In genomic region chr10:102131286-102132170, GRCh38 we compare ENCODE assay signal across 9 cellular contexts. TPM values are rescaled to one million over a fixed set of nuclear protein-coding genes. Genes with fewer than 3 reads are reported as not detected.
DNase-seq lines count a peak whose midpoint lies in the region; ATAC-seq, FAIRE-seq and TF ChIP-seq lines count a peak whose summit lies in the region.
"Had no signal": no experiment of that assay in that cellular context is flagged by ENCODE, and none has a peak within 500 bp of the region (broad histone marks: within the 10 kb centered on the region; RNA-seq: fewer than 3 reads in every experiment).

No MANE protein-coding gene starts in this region.

- TF ChIP-seq CTCF in IMR-90 (conservative IDR thresholded peaks at IDR 0.05; ENCODE audit: low read depth, low read length), result no peak
- no peak for TF ChIP-seq CTCF in astrocyte (IDR thresholded peaks at IDR 0.05; ENCODE audit: insufficient read depth, low read depth, low read length)
- TF ChIP-seq CTCF in nephron (IDR thresholded peaks at IDR 0.05; ENCODE audit: unreplicated experiment in 3 of 3), result no peak

- H4K20me1 ChIP-seq in IMR-90 (ENCODE audit: insufficient read depth, low read length) (peaks cover 31% of the 10 kb centered on the region), astrocyte (ENCODE audit: insufficient read depth, low read length) (peaks cover 30% of the 10 kb centered on the region)

- no peak overlapping the region for H4K5ac ChIP-seq in IMR-90 (ENCODE audit: low read depth, low read length)

- POLR2A ChIA-PET in IMR-90 (lab: Charles Lee; ENCODE audit: unreplicated experiment), result interaction anchor here (0.6 kb wide), 1 partner anchor 20 kb away, joined by 3 read pairs; no protein-coding TSS in a partner anchor

- no peaks in the 10 kb centered on the region for H3K27me3 ChIP-seq in IMR-90 (ENCODE audit: control insufficient read depth, insufficient read depth, low read length)
- no peaks in the 10 kb centered on the region for H3K27me3 ChIP-seq in astrocyte (ENCODE audit: insufficient read depth, low read length)
- H3K27me3 ChIP-seq: colonic mucosa had no signal

- H2BK20ac ChIP-seq in IMR-90 (ENCODE audit: low read depth, low read length), result no peak overlapping the region; the same call in 1 of the 2 replicates

- peak overlapping the region; percentile 62; the same call in 1 of the 2 replicates for H3K4ac ChIP-seq in IMR-90 (ENCODE audit: low read depth, low read length)

- no peak overlapping the region; the same call in 1 of the 2 replicates for H4K91ac ChIP-seq in IMR-90 (ENCODE audit: insufficient read depth, low read depth, low read length)

- H4K8ac ChIP-seq in IMR-90 (ENCODE audit: low read depth in 2 of 2, low read length in 2 of 2), result peak overlapping the region in 1 of 2 experiments; percentile 68; a peak in 3 of 4 replicates

- H3K4me2 ChIP-seq in IMR-90 (ENCODE audit: low read depth, low read length) (no peak overlapping the region), astrocyte (ENCODE audit: low read length) (peak overlapping the region; percentile 94)

- no peak overlapping the region for H2BK15ac ChIP-seq in IMR-90 (ENCODE audit: low read depth, low read length)

- H3K56ac ChIP-seq in IMR-90 (ENCODE audit: extremely low read depth, insufficient read depth, low read length), result no peak overlapping the region

- no peak overlapping the region for H3K14ac ChIP-seq in IMR-90 (replicated peaks; ENCODE audit: low read depth, low read length)

- ATAC-seq in IMR-90 (ENCODE audit: low read depth) (no peak), HG03442 (IDR thresholded peaks at IDR 0.05; ENCODE audit: unreplicated experiment) (no peak)

- H3K4me1 ChIP-seq in IMR-90 (ENCODE audit: control insufficient read depth, insufficient read depth, low read length) (peaks cover 9% of the 10 kb centered on the region), astrocyte (ENCODE audit: insufficient read depth, low read length) (peaks cover 25% of the 10 kb centered on the region)

- WGBS in IMR-90 (ENCODE audit: extremely low coverage in 2 of 2, insufficient read length in 1 of 2), 2 experiments, result no CpG with 5 or more reads among the region's 8 CpGs

- H3K9ac ChIP-seq in IMR-90 (ENCODE audit: low read depth, low read length) (no peak overlapping the region), astrocyte (ENCODE audit: low read length) (no peak overlapping the region)

- CTCF ChIA-PET in IMR-90 (lab: Yijun Ruan, JAX), result interaction anchor here (0.7 to 2.1 kb wide), 3 partner anchors 9 to 28 kb away, joined by 3 to 10 read pairs (median 3); no protein-coding TSS in a partner anchor

- intact Hi-C loops in IMR-90 (cut with micrococcal nuclease), result no loop called here

- no peak for TF ChIP-seq POLR2A in IMR-90 (IDR thresholded peaks at IDR 0.05; ENCODE audit: low read depth, low read length)

- DNase-seq in COLO668 (lab: John Stamatoyannopoulos, UW; ENCODE audit: unreplicated experiment) (peak; percentile 26), IMR-90 (peak; percentile 64), astrocyte (ENCODE audit: low read depth) (peak; percentile 63), D341Med (ENCODE audit: low spot score) (no peak)
- no peak for DNase-seq in effector CD4-positive, alpha-beta T cell
- DNase-seq in stimulated activated naive CD4-positive, alpha-beta T cell (lab: John Stamatoyannopoulos, UW), result no peak

- H2AFZ ChIP-seq in IMR-90 (replicated peaks; ENCODE audit: low read length, poor library complexity) (no peak overlapping the region), astrocyte (ENCODE audit: low read depth, low read length) (no peak overlapping the region)

- H3K36me3 ChIP-seq in IMR-90 (ENCODE audit: control insufficient read depth, insufficient read depth, low read length) (no peaks in the 10 kb centered on the region; the same call in 1 of the 2 replicates), astrocyte (ENCODE audit: insufficient read depth, low read length) (no peaks in the 10 kb centered on the region)
- H3K36me3 ChIP-seq: colonic mucosa had no signal

- no TSS peak for BruUV-seq in IMR-90 (replicated peaks; lab: Mats Ljungman, UMichigan)

- peaks cover 38% of the 10 kb centered on the region for H3K79me2 ChIP-seq in astrocyte (ENCODE audit: insufficient read depth, low read length)

- peak overlapping the region; percentile 99 for H3K4me3 Mint-ChIP-seq in astrocyte (ENCODE audit: unreplicated experiment)
- H3K4me3 Mint-ChIP-seq in nephron, result peak overlapping the region in 2 of 3 experiments; percentile 93 to 96

- no peak overlapping the region for H3K4me3 ChIP-seq in IMR-90 (ENCODE audit: insufficient read depth, low read depth, low read length)
- H3K4me3 ChIP-seq in astrocyte (ENCODE audit: insufficient read depth, low read depth, low read length), result no peak overlapping the region

- no peak overlapping the region for H2BK120ac ChIP-seq in IMR-90 (ENCODE audit: low read depth, low read length)

- peaks cover 11% of the 10 kb centered on the region for H3K9me1 ChIP-seq in IMR-90 (ENCODE audit: insufficient read depth, low read length)

- peaks cover 0 to 30% of the 10 kb centered on the region in 2 experiments; a peak in 2 of 4 replicates for H3K79me1 ChIP-seq in IMR-90 (ENCODE audit: low read depth in 1 of 2, low read length in 2 of 2)

- H3K18ac ChIP-seq in IMR-90 (ENCODE audit: low read depth, low read length), result no peak overlapping the region

- H3K23ac ChIP-seq in IMR-90 (ENCODE audit: low read depth, low read length), result no peak overlapping the region

- peak overlapping the region; percentile 41 for H3K27ac Mint-ChIP-seq in astrocyte (ENCODE audit: unreplicated experiment)
- no peak overlapping the region for H3K27ac Mint-ChIP-seq in nephron

- H3K36me3 Mint-ChIP-seq in astrocyte (ENCODE audit: low read depth, unreplicated experiment) (peaks cover 2% of the 10 kb centered on the region), nephron (ENCODE audit: low read depth) (peaks cover 3% of the 10 kb centered on the region)

- in situ Hi-C loops in IMR-90 (cut with MboI; ENCODE audit: low sequenced_read_pairs), result no loop called here

- dilution Hi-C loops in IMR-90 (cut with HindIII; ENCODE audit: low sequenced_read_pairs, unreplicated experiment), result no loop called here

- TF ChIP-seq RAD21 in IMR-90 (IDR thresholded peaks at IDR 0.05; ENCODE audit: low read length), result no peak

- H3K27ac ChIP-seq in IMR-90 (ENCODE audit: insufficient read depth, low read length) (no peak overlapping the region), astrocyte (ENCODE audit: low read depth, low read length) (peak overlapping the region; percentile 89)

- no peaks in the 10 kb centered on the region for H3K9me3 ChIP-seq in IMR-90 (ENCODE audit: control insufficient read depth, insufficient read depth, low read length)
- no peaks in the 10 kb centered on the region for H3K9me3 ChIP-seq in astrocyte (ENCODE audit: insufficient read depth, low read depth, low read length)
- H3K9me3 ChIP-seq: colonic mucosa had no signal

- FAIRE-seq in astrocyte (lab: Jason Lieb, UNC), result no peak

- H3K9me3 Mint-ChIP-seq in astrocyte (ENCODE audit: unreplicated experiment) (no peaks in the 10 kb centered on the region), nephron (no peaks in the 10 kb centered on the region)

- no peaks in the 10 kb centered on the region for H3K27me3 Mint-ChIP-seq in astrocyte (ENCODE audit: low read depth, unreplicated experiment)
- peaks cover 3% of the 10 kb centered on the region for H3K27me3 Mint-ChIP-seq in nephron (ENCODE audit: low read depth)

- no peak overlapping the region for H2AK9ac ChIP-seq in IMR-90 (replicated peaks; ENCODE audit: low read depth, low read length, poor library complexity)

- peak overlapping the region; percentile 58; the same call in 1 of the 2 replicates for H2AK5ac ChIP-seq in IMR-90 (ENCODE audit: low read depth, low read length)

- H3K4me1 Mint-ChIP-seq in astrocyte (ENCODE audit: low read depth, unreplicated experiment) (peaks cover 21% of the 10 kb centered on the region), nephron (peaks cover 34% of the 10 kb centered on the region)

- peak overlapping the region; percentile 62 for H2BK5ac ChIP-seq in IMR-90 (ENCODE audit: low read depth, low read length, poor library complexity, severe bottlenecking)

TF ChIP-seq in IMR-90, 13 proteins besides CTCF, POLR2A, EP300 and RAD21:
- TF ChIP-seq CEBPB (IDR thresholded peaks at IDR 0.05; ENCODE audit: low read depth, low read length), result peak; percentile 50; the same call in 1 of the 2 replicates
- no peak for TF ChIP-seq RCOR1 (IDR thresholded peaks at IDR 0.05; ENCODE audit: insufficient replicate concordance, low read length)
- no peak for TF ChIP-seq MXI1 (IDR thresholded peaks at IDR 0.05; ENCODE audit: borderline replicate concordance, low read depth, low read length)
- no peak for TF ChIP-seq CHD1 (IDR thresholded peaks at IDR 0.05; ENCODE audit: low read depth, low read length)
- TF ChIP-seq FOS (IDR thresholded peaks at IDR 0.05; ENCODE audit: low read depth, low read length), result peak; percentile 45; the same call in 1 of the 2 replicates
- no peak for TF ChIP-seq SMC3 (IDR thresholded peaks at IDR 0.05; ENCODE audit: low read depth, low read length)
- no peak for TF ChIP-seq ELK1 (IDR thresholded peaks at IDR 0.05; ENCODE audit: borderline replicate concordance, low read depth, low read length)

RNA-seq across cellular contexts. Expression of gene PPRC1, which starts 1.3 kb away (rescaled TPM):
- total RNA-seq in IMR-90 (2012; rRNA removed), result 11.4 and 11.8 TPM in 2 replicates
- polyA plus RNA-seq in IMR-90 (2012; rRNA removed), result 38.7 and 40.7 TPM in 2 replicates
- 20.9 and 23.5 TPM in 2 replicates for polyA plus RNA-seq in IMR-90 (2012; cell fraction: cytosol; rRNA removed)
- polyA plus RNA-seq in IMR-90 (2012; cell fraction: nucleus; rRNA removed; ENCODE audit: low replicate concordance), result 117 and 123 TPM in 2 replicates
- total RNA-seq in astrocyte, result 54.1 and 56.9 TPM in 2 replicates

RNA-seq across cellular contexts. Expression of gene LDB1, which starts 11.4 kb away (rescaled TPM):
- total RNA-seq in IMR-90 (2012; rRNA removed), result 45.3 and 47.9 TPM in 2 replicates
- 92.4 and 100 TPM in 2 replicates for polyA plus RNA-seq in IMR-90 (2012; rRNA removed)
- 40.2 and 67.9 TPM in 2 replicates for polyA plus RNA-seq in IMR-90 (2012; cell fraction: cytosol; rRNA removed)
- 464 and 468 TPM in 2 replicates for polyA plus RNA-seq in IMR-90 (2012; cell fraction: nucleus; rRNA removed; ENCODE audit: low replicate concordance)
- total RNA-seq in astrocyte, result 126 and 134 TPM in 2 replicates

RNA-seq across cellular contexts. Expression of gene NOLC1, which starts 20.7 kb away (rescaled TPM):
- 43.2 and 60.5 TPM in 2 replicates for total RNA-seq in IMR-90 (2012; rRNA removed)
- 53.5 and 55.3 TPM in 2 replicates for polyA plus RNA-seq in IMR-90 (2012; rRNA removed)
- 17.2 and 29.5 TPM in 2 replicates for polyA plus RNA-seq in IMR-90 (2012; cell fraction: cytosol; rRNA removed)
- polyA plus RNA-seq in IMR-90 (2012; cell fraction: nucleus; rRNA removed; ENCODE audit: low replicate concordance), result 25.5 and 102 TPM in 2 replicates
- total RNA-seq in astrocyte, result 84.1 and 92.9 TPM in 2 replicates

Comparison
In these comparisons a context has a peak if more than half of its experiments do, and no peak if none do; other contexts are left out.
1. DNase-seq: peak in COLO668 (single experiment), IMR-90 (single experiment) and astrocyte (single experiment); none in effector CD4-positive, alpha-beta T cell (single experiment), stimulated activated naive CD4-positive, alpha-beta T cell (0 of 6) and D341Med (single experiment).